ENCODE assay signal across 1 cellular context in the genomic region with DNA sequence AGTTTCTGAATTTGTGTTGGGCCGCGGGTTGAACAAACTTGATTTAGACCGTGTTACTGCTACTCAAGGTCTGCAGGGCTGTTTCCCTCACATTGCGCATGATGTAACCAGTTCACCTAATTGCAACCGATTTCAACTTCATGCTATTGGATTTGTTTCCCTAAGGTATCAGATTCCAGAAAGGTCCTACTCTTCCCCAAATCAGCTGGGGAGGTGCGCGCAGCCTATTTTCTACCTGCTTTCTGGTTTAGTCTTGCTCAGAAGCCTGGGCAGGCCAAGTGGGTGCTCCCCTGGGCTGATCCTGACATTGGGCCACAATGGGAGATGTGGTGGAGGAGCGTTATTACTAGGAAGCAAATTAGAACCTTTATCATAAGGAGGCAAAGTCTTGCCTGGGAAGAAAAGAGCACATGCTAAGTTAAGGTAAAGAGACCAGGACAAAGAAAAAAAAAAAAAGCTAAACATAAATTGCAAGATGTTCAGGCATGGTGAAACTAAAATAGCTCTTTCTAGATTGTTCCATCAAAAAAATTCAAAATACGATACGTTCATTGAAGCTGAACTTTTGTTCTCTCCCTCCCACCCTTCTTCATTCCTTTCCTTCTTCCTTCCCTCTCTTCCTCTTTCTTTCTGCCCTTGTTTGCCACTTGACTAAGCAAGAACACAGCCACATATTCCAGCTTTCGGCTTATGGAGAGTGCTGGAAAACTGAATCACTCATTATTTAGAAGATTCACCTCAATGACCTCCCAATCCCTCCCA.
TF ChIP-seq lines count a peak whose summit lies in the region.

No MANE protein-coding gene starts in this region.

TF ChIP-seq in HEK293, 187 proteins besides CTCF, POLR2A, EP300 and RAD21 (continued from another document and continues in another):
- no peak for TF ChIP-seq YY2 (tag by site-specific recombination; IDR thresholded peaks at IDR 0.05)
- TF ChIP-seq, protein P1, sequence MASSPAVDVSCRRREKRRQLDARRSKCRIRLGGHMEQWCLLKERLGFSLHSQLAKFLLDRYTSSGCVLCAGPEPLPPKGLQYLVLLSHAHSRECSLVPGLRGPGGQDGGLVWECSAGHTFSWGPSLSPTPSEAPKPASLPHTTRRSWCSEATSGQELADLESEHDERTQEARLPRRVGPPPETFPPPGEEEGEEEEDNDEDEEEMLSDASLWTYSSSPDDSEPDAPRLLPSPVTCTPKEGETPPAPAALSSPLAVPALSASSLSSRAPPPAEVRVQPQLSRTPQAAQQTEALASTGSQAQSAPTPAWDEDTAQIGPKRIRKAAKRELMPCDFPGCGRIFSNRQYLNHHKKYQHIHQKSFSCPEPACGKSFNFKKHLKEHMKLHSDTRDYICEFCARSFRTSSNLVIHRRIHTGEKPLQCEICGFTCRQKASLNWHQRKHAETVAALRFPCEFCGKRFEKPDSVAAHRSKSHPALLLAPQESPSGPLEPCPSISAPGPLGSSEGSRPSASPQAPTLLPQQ (tag by site-specific recombination; IDR thresholded peaks at IDR 0.05): 0 out of 2 replicates have a peak, but pooled peaks have one; percentile 32
- no peak; the same call in 1 of the 2 replicates for TF ChIP-seq KLF16 (tag by site-specific recombination; IDR thresholded peaks at IDR 0.05)
- no peak; the same call in 1 of the 2 replicates for TF ChIP-seq ZFP69B (tag by site-specific recombination; IDR thresholded peaks at IDR 0.05)
- no peak for TF ChIP-seq ZNF2 (tag by site-specific recombination; IDR thresholded peaks at IDR 0.05)
- no peak for TF ChIP-seq ZNF777 (tag by site-specific recombination; IDR thresholded peaks at IDR 0.05; ENCODE audit: borderline replicate concordance)
- TF ChIP-seq, protein P2, sequence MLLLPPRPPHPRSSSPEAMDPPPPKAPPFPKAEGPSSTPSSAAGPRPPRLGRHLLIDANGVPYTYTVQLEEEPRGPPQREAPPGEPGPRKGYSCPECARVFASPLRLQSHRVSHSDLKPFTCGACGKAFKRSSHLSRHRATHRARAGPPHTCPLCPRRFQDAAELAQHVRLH (tag by site-specific recombination; IDR thresholded peaks at IDR 0.05): no peak
- TF ChIP-seq ZNF350 (tag by site-specific recombination; IDR thresholded peaks at IDR 0.05): no peak
- TF ChIP-seq, protein P3, sequence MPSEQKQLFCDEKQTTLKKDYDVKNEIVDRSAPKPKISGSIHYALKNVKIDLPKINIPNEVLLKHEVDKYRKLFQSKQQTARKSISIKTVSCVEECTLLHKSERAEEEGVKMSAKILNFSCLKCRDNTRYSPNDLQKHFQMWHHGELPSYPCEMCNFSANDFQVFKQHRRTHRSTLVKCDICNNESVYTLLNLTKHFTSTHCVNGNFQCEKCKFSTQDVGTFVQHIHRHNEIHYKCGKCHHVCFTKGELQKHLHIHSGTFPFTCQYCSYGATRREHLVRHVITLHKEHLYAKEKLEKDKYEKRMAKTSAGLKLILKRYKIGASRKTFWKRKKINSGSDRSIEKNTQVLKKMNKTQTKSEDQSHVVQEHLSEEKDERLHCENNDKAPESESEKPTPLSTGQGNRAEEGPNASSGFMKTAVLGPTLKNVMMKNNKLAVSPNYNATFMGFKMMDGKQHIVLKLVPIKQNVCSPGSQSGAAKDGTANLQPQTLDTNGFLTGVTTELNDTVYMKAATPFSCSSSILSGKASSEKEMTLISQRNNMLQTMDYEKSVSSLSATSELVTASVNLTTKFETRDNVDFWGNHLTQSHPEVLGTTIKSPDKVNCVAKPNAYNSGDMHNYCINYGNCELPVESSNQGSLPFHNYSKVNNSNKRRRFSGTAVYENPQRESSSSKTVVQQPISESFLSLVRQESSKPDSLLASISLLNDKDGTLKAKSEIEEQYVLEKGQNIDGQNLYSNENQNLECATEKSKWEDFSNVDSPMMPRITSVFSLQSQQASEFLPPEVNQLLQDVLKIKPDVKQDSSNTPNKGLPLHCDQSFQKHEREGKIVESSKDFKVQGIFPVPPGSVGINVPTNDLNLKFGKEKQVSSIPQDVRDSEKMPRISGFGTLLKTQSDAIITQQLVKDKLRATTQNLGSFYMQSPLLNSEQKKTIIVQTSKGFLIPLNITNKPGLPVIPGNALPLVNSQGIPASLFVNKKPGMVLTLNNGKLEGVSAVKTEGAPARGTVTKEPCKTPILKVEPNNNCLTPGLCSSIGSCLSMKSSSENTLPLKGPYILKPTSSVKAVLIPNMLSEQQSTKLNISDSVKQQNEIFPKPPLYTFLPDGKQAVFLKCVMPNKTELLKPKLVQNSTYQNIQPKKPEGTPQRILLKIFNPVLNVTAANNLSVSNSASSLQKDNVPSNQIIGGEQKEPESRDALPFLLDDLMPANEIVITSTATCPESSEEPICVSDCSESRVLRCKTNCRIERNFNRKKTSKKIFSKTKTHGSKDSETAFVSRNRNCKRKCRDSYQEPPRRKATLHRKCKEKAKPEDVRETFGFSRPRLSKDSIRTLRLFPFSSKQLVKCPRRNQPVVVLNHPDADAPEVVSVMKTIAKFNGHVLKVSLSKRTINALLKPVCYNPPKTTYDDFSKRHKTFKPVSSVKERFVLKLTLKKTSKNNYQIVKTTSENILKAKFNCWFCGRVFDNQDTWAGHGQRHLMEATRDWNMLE (tag by site-specific recombination; conservative IDR thresholded peaks at IDR 0.05; ENCODE audit: low read depth): peak; percentile 58; the same call in 1 of the 2 replicates
- peak; percentile 42 for TF ChIP-seq ZNF558 (tag by site-specific recombination; IDR thresholded peaks at IDR 0.05)
- no peak for TF ChIP-seq KLF8 (tag by site-specific recombination; IDR thresholded peaks at IDR 0.05)
- no peak for TF ChIP-seq GLI2 (tag by site-specific recombination; IDR thresholded peaks at IDR 0.05; ENCODE audit: borderline replicate concordance, low read depth)
- TF ChIP-seq, protein P4, sequence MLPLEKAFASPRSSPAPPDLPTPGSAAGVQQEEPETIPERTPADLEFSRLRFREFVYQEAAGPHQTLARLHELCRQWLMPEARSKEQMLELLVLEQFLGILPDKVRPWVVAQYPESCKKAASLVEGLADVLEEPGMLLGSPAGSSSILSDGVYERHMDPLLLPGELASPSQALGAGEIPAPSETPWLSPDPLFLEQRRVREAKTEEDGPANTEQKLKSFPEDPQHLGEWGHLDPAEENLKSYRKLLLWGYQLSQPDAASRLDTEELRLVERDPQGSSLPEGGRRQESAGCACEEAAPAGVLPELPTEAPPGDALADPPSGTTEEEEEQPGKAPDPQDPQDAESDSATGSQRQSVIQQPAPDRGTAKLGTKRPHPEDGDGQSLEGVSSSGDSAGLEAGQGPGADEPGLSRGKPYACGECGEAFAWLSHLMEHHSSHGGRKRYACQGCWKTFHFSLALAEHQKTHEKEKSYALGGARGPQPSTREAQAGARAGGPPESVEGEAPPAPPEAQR (tag by site-specific recombination; IDR thresholded peaks at IDR 0.05): 0 out of 2 replicates have a peak, but pooled peaks have one; percentile 1
- no peak for TF ChIP-seq KLF9 (tag by site-specific recombination; IDR thresholded peaks at IDR 0.05; ENCODE audit: low read depth)
- no peak for TF ChIP-seq ZSCAN16 (tag by site-specific recombination; IDR thresholded peaks at IDR 0.05)
- TF ChIP-seq ZNF324 (tag by site-specific recombination; IDR thresholded peaks at IDR 0.05): peak; percentile 47; the same call in 1 of the 2 replicates
- TF ChIP-seq SP3 (tag by site-specific recombination; IDR thresholded peaks at IDR 0.05): no peak; the same call in 1 of the 2 replicates
- no peak for TF ChIP-seq GFI1B (tag by site-specific recombination; IDR thresholded peaks at IDR 0.05)
- TF ChIP-seq, protein P5, sequence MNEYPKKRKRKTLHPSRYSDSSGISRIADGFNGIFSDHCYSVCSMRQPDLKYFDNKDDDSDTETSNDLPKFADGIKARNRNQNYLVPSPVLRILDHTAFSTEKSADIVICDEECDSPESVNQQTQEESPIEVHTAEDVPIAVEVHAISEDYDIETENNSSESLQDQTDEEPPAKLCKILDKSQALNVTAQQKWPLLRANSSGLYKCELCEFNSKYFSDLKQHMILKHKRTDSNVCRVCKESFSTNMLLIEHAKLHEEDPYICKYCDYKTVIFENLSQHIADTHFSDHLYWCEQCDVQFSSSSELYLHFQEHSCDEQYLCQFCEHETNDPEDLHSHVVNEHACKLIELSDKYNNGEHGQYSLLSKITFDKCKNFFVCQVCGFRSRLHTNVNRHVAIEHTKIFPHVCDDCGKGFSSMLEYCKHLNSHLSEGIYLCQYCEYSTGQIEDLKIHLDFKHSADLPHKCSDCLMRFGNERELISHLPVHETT (tag by site-specific recombination; IDR thresholded peaks at IDR 0.05): no peak
- peak; percentile 28; the same call in 1 of the 2 replicates for TF ChIP-seq MZF1 (tag by site-specific recombination; IDR thresholded peaks at IDR 0.05; ENCODE audit: borderline replicate concordance)
- no peak for TF ChIP-seq ZNF776 (tag by site-specific recombination; IDR thresholded peaks at IDR 0.05; ENCODE audit: borderline replicate concordance)
- TF ChIP-seq ZNF302 (tag by site-specific recombination; IDR thresholded peaks at IDR 0.05; ENCODE audit: low read depth): no peak
- no peak for TF ChIP-seq ZNF623 (tag by site-specific recombination; IDR thresholded peaks at IDR 0.05)
- no peak for TF ChIP-seq ZFP3 (tag by site-specific recombination; IDR thresholded peaks at IDR 0.05; ENCODE audit: low read depth)
- TF ChIP-seq RBAK (tag by site-specific recombination; IDR thresholded peaks at IDR 0.05): no peak
- TF ChIP-seq, protein P6, sequence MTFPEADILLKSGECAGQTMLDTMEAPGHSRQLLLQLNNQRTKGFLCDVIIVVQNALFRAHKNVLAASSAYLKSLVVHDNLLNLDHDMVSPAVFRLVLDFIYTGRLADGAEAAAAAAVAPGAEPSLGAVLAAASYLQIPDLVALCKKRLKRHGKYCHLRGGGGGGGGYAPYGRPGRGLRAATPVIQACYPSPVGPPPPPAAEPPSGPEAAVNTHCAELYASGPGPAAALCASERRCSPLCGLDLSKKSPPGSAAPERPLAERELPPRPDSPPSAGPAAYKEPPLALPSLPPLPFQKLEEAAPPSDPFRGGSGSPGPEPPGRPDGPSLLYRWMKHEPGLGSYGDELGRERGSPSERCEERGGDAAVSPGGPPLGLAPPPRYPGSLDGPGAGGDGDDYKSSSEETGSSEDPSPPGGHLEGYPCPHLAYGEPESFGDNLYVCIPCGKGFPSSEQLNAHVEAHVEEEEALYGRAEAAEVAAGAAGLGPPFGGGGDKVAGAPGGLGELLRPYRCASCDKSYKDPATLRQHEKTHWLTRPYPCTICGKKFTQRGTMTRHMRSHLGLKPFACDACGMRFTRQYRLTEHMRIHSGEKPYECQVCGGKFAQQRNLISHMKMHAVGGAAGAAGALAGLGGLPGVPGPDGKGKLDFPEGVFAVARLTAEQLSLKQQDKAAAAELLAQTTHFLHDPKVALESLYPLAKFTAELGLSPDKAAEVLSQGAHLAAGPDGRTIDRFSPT (tag by site-specific recombination; IDR thresholded peaks at IDR 0.05): no peak
- TF ChIP-seq ZNF132 (tag by site-specific recombination; IDR thresholded peaks at IDR 0.05; ENCODE audit: borderline replicate concordance): no peak
- no peak for TF ChIP-seq BCL11B (tag by site-specific recombination; IDR thresholded peaks at IDR 0.05; ENCODE audit: low read depth)
- no peak for TF ChIP-seq ZNF248 (tag by site-specific recombination; IDR thresholded peaks at IDR 0.05)
- TF ChIP-seq, protein P7, sequence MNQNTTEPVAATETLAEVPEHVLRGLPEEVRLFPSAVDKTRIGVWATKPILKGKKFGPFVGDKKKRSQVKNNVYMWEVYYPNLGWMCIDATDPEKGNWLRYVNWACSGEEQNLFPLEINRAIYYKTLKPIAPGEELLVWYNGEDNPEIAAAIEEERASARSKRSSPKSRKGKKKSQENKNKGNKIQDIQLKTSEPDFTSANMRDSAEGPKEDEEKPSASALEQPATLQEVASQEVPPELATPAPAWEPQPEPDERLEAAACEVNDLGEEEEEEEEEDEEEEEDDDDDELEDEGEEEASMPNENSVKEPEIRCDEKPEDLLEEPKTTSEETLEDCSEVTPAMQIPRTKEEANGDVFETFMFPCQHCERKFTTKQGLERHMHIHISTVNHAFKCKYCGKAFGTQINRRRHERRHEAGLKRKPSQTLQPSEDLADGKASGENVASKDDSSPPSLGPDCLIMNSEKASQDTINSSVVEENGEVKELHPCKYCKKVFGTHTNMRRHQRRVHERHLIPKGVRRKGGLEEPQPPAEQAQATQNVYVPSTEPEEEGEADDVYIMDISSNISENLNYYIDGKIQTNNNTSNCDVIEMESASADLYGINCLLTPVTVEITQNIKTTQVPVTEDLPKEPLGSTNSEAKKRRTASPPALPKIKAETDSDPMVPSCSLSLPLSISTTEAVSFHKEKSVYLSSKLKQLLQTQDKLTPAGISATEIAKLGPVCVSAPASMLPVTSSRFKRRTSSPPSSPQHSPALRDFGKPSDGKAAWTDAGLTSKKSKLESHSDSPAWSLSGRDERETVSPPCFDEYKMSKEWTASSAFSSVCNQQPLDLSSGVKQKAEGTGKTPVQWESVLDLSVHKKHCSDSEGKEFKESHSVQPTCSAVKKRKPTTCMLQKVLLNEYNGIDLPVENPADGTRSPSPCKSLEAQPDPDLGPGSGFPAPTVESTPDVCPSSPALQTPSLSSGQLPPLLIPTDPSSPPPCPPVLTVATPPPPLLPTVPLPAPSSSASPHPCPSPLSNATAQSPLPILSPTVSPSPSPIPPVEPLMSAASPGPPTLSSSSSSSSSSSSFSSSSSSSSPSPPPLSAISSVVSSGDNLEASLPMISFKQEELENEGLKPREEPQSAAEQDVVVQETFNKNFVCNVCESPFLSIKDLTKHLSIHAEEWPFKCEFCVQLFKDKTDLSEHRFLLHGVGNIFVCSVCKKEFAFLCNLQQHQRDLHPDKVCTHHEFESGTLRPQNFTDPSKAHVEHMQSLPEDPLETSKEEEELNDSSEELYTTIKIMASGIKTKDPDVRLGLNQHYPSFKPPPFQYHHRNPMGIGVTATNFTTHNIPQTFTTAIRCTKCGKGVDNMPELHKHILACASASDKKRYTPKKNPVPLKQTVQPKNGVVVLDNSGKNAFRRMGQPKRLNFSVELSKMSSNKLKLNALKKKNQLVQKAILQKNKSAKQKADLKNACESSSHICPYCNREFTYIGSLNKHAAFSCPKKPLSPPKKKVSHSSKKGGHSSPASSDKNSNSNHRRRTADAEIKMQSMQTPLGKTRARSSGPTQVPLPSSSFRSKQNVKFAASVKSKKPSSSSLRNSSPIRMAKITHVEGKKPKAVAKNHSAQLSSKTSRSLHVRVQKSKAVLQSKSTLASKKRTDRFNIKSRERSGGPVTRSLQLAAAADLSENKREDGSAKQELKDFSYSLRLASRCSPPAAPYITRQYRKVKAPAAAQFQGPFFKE (tag by site-specific recombination; IDR thresholded peaks at IDR 0.05; ENCODE audit: borderline replicate concordance): no peak
- no peak for TF ChIP-seq ZNF292 (tag by site-specific recombination; IDR thresholded peaks at IDR 0.05; ENCODE audit: borderline replicate concordance, low read depth)
- TF ChIP-seq SP2 (tag by site-specific recombination; IDR thresholded peaks at IDR 0.05): no peak
- TF ChIP-seq ZBTB48 (tag by site-specific recombination; IDR thresholded peaks at IDR 0.05): no peak
- TF ChIP-seq ZNF157 (tag by site-specific recombination; IDR thresholded peaks at IDR 0.05): no peak
- TF ChIP-seq ZNF510 (tag by site-specific recombination; IDR thresholded peaks at IDR 0.05; ENCODE audit: insufficient replicate concordance): no peak
- no peak for TF ChIP-seq ZNF221 (tag by site-specific recombination; IDR thresholded peaks at IDR 0.05; ENCODE audit: borderline replicate concordance)
- TF ChIP-seq, protein P8, sequence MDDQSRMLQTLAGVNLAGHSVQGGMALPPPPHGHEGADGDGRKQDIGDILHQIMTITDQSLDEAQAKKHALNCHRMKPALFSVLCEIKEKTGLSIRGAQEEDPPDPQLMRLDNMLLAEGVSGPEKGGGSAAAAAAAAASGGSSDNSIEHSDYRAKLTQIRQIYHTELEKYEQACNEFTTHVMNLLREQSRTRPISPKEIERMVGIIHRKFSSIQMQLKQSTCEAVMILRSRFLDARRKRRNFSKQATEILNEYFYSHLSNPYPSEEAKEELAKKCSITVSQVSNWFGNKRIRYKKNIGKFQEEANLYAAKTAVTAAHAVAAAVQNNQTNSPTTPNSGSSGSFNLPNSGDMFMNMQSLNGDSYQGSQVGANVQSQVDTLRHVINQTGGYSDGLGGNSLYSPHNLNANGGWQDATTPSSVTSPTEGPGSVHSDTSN (CRISPR knock-in tag; IDR thresholded peaks at IDR 0.05): no peak
- TF ChIP-seq ZNF37A (tag by site-specific recombination; IDR thresholded peaks at IDR 0.05): no peak
